In genomic region chr12:55724940-55725309, GRCh38 we compare ENCODE assay signal across 2 cellular contexts.
A peak's percentile ranks its signal among the peaks of the same experiment; 100 is the strongest.
TF ChIP-seq lines count a peak whose summit lies in the region.

No MANE protein-coding gene starts in this region.

TF ChIP-seq in HEK293, 187 proteins besides CTCF, POLR2A, EP300 and RAD21:
- TF ChIP-seq WT1 (tag by site-specific recombination; IDR thresholded peaks at IDR 0.05): 0 out of 2 replicates have a peak, but pooled peaks have one; percentile 24
- TF ChIP-seq ZNF707 (tag by site-specific recombination; IDR thresholded peaks at IDR 0.05): no peak
- TF ChIP-seq, protein P1, sequence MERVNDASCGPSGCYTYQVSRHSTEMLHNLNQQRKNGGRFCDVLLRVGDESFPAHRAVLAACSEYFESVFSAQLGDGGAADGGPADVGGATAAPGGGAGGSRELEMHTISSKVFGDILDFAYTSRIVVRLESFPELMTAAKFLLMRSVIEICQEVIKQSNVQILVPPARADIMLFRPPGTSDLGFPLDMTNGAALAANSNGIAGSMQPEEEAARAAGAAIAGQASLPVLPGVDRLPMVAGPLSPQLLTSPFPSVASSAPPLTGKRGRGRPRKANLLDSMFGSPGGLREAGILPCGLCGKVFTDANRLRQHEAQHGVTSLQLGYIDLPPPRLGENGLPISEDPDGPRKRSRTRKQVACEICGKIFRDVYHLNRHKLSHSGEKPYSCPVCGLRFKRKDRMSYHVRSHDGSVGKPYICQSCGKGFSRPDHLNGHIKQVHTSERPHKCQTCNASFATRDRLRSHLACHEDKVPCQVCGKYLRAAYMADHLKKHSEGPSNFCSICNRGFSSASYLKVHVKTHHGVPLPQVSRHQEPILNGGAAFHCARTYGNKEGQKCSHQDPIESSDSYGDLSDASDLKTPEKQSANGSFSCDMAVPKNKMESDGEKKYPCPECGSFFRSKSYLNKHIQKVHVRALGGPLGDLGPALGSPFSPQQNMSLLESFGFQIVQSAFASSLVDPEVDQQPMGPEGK (tag by site-specific recombination; IDR thresholded peaks at IDR 0.05): 0 out of 2 replicates have a peak, but pooled peaks have one; percentile 7

TF ChIP-seq in H1, 55 proteins besides CTCF, POLR2A, EP300 and RAD21:
- TF ChIP-seq POLR2AphosphoS5 (IDR thresholded peaks at IDR 0.05; ENCODE audit: low read depth, low read length): peak; percentile 47
- TF ChIP-seq POU5F1 (IDR thresholded peaks at IDR 0.05; ENCODE audit: low read depth, low read length): no peak
- no peak for TF ChIP-seq ASH2L (IDR thresholded peaks at IDR 0.05; ENCODE audit: low read length)
